11 cellular contexts compared by ENCODE assay signal in genomic region chr14:92538412-92539017, GRCh38. TPM values are rescaled to one million over a fixed set of nuclear protein-coding genes. Genes with fewer than 3 reads are reported as not detected.
A peak's percentile ranks its signal among the peaks of the same experiment; 100 is the strongest.
DNase-seq lines count a peak whose midpoint lies in the region; ATAC-seq, FAIRE-seq and TF ChIP-seq lines count a peak whose summit lies in the region.
"Had no signal": no experiment of that assay in that cellular context is flagged by ENCODE, and none has a peak within 500 bp of the region (broad histone marks: within the 10 kb centered on the region; RNA-seq: fewer than 3 reads in every experiment).

No MANE protein-coding gene starts in this region.

- H3K9me3 ChIP-seq in lower lobe of right lung (no peaks in the 10 kb centered on the region), kidney (ENCODE audit: control insufficient read depth in 1 of 2, low read length in 2 of 2) (no peaks in the 10 kb centered on the region)
- H3K9me3 ChIP-seq: prostate gland had no signal

- H3K27ac ChIP-seq in lower lobe of right lung (peak overlapping the region; percentile 70), kidney (ENCODE audit: low read depth in 2 of 2, low read length in 2 of 2) (no peak overlapping the region)
- H3K27ac ChIP-seq: HL-60, prostate gland had no signal

- ATAC-seq in HG03135 (IDR thresholded peaks at IDR 0.05; ENCODE audit: unreplicated experiment) (peak; percentile 76), lower lobe of right lung (no peak)

- H3K4me1 ChIP-seq in lower lobe of right lung, result peaks cover 50% of the 10 kb centered on the region
- H3K4me1 ChIP-seq in kidney (ENCODE audit: control insufficient read depth in 1 of 2, insufficient read depth in 1 of 2, low read depth in 1 of 2, low read length in 2 of 2), result peaks cover 22 to 25% of the 10 kb centered on the region in 2 donors

- TF ChIP-seq CTCF in GM20000 (IDR thresholded peaks at IDR 0.05; ENCODE audit: extremely low read depth, missing control alignments) (no peak), lower lobe of right lung (IDR thresholded peaks at IDR 0.05) (no peak), kidney (IDR thresholded peaks at IDR 0.05; ENCODE audit: borderline replicate concordance, extremely low read depth, insufficient read depth) (no peak)

- no peak overlapping the region for H3K9ac ChIP-seq in kidney (ENCODE audit: low read length in 2 of 2)

- H3K27me3 ChIP-seq in lower lobe of right lung (ENCODE audit: low read depth), result no peaks in the 10 kb centered on the region

- H3K36me3 ChIP-seq in lower lobe of right lung (no peaks in the 10 kb centered on the region), kidney (ENCODE audit: control insufficient read depth in 1 of 2, insufficient read depth in 2 of 2, low read length in 2 of 2) (no peaks in the 10 kb centered on the region)
- H3K36me3 ChIP-seq: prostate gland had no signal

- intact Hi-C loops in lower lobe of right lung (cut with DNase I), result no loop called here
- intact Hi-C loops in kidney (cut with DNase I), result no loop called here

- no peak for FAIRE-seq in GM12891 (lab: Jason Lieb, UNC)
- no peak for FAIRE-seq in kidney (lab: Jason Lieb, UNC)

- no peak for TF ChIP-seq POLR2A in GM12891 (IDR thresholded peaks at IDR 0.05; ENCODE audit: low read depth, low read length)

- H3K4me3 ChIP-seq in lower lobe of right lung, result no peak overlapping the region
- no peak overlapping the region for H3K4me3 ChIP-seq in kidney (ENCODE audit: low read length in 2 of 2)
- H3K4me3 ChIP-seq: prostate gland had no signal

- DNase-seq in GM12891 (ENCODE audit: insufficient read length, low spot score) (no peak), GM20000 (ENCODE audit: low spot score) (peak; percentile 60), lower lobe of right lung (no peak), germinal center (ENCODE audit: low spot score) (no peak), kidney (no peak), cerebellar cortex (ENCODE audit: low spot score) (no peak)
- no peak for DNase-seq in activated CD8-positive, alpha-beta memory T cell treated with anti-CD3 and anti-CD28 coated beads, Interleukin-2, amount 50 U/mL, for 48 hours
- DNase-seq: DMS79 treated with DMSO at 0.1 percent for 48 hours had no signal

TF ChIP-seq in GM12891, 5 proteins besides CTCF, POLR2A, EP300 and RAD21:
- TF ChIP-seq POLR2AphosphoS5 (IDR thresholded peaks at IDR 0.05; ENCODE audit: low read depth, low read length) (no peak), POU2F2 (IDR thresholded peaks at IDR 0.05; ENCODE audit: low read depth, low read length) (0 out of 2 replicates have a peak, but pooled peaks have one; percentile 17), SPI1 (IDR thresholded peaks at IDR 0.05; ENCODE audit: low read depth, low read length) (peak; percentile 12; the same call in 1 of the 2 replicates)
TF ChIP-seq in GM12891: peak in this region for 2.

RNA-seq across cellular contexts. Expression of gene RIN3, which starts 24.9 kb away (rescaled TPM):
- polyA plus RNA-seq in GM12891 (2012; ENCODE audit: low read depth, missing spikeins), result 7.6 TPM
- total RNA-seq in lower lobe of right lung (70.6 TPM), kidney (30.4 TPM)
- 7.1 TPM for polyA plus RNA-seq in kidney (ENCODE audit: insufficient read depth, low read depth, low replicate concordance)
